Comparison of ENCODE assay signal across 8 cellular contexts in the genomic region with DNA sequence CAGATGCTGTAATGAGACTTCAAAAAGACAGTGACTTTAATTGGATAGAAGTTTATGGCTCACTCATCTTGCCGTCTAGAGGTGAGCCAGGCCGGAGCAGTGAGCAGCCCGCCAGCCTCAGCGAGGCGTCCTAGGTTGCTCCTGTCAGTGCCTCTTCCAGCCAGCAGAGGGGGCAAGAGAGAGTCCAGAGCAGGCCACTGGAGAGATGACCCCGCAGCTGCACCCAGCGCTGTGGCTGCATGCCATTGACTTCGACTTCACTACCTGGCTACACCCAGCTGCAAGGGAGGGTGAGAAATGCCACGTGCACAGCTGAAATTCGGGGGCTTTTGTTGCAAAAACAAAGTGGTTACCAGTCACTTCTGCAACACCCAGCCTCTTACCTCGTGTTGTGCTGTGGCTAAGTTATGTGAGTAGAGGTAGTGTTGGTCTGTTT. TPM values are rescaled to one million over a fixed set of nuclear protein-coding genes. Genes with fewer than 3 reads are reported as not detected.
DNase-seq lines count a peak whose midpoint lies in the region; ATAC-seq and TF ChIP-seq lines count a peak whose summit lies in the region.

No MANE protein-coding gene starts in this region.

- peak; percentile 56 for DNase-seq in DMS153 treated with DMSO at 0.1 percent for 48 hours (lab: John Stamatoyannopoulos, UW; ENCODE audit: unreplicated experiment)
- peak; percentile 84 for DNase-seq in NT2/D1 (ENCODE audit: low read depth, low spot score)
- peak; percentile 60 for DNase-seq in activated T-cell treated with anti-CD3 and anti-CD28 coated beads for 1 hour (ENCODE audit: low read depth)
- DNase-seq in esophagus muscularis mucosa (ENCODE audit: extremely low spot score), result peak; percentile 96
- DNase-seq in natural killer cell treated with Interleukin-12 subunit alpha and Interleukin-12 subunit beta and Interleukin-15 and Interleukin-18, amount 100 ng/mL, for 72 hours (ENCODE audit: low spot score), result peak; percentile 83
- peak; percentile 66 for DNase-seq in stimulated activated naive B cell treated with anti-CD40 and anti-IgM and Interleukin-4, amounts not matched to agents 10 μg/mL and 1 μg/mL and 100 μg/mL, for 72 hours

- intact Hi-C loops in esophagus muscularis mucosa (cut with DNase I), result loop anchor here (1.0 to 10.0 kb wide), 3 partner anchors 80 to 389 kb away; partner anchors contain the start of gene RHEB

- H3K36me3 ChIP-seq in NT2/D1 (ENCODE audit: insufficient read depth, insufficient read length, low read length), result peaks cover 9% of the 10 kb centered on the region
- peaks cover 10 to 56% (median 39%) of the 10 kb centered on the region in 4 donors for H3K36me3 ChIP-seq in esophagus muscularis mucosa

- peak; percentile 94 to 100 (median 97) for TF ChIP-seq CTCF in esophagus muscularis mucosa (IDR thresholded peaks at IDR 0.05)

- no peaks in the 10 kb centered on the region for H3K9me3 Mint-ChIP-seq in natural killer cell treated with Interleukin-12 subunit alpha and Interleukin-12 subunit beta and Interleukin-15 and Interleukin-18, amount 100 ng/mL, for 72 hours
- H3K9me3 Mint-ChIP-seq in stimulated activated naive B cell treated with anti-CD40 and anti-IgM and Interleukin-4, amounts not matched to agents 10 μg/mL and 1 μg/mL and 100 μg/mL, for 72 hours, result no peaks in the 10 kb centered on the region

- ATAC-seq in GM21360 (IDR thresholded peaks at IDR 0.05; ENCODE audit: unreplicated experiment) (peak; percentile 90), HG03575 (IDR thresholded peaks at IDR 0.05; ENCODE audit: extremely low read depth, insufficient number of reproducible peaks, low FRiP score, unreplicated experiment) (peak; percentile 70)
- peak; percentile 90 to 94 for ATAC-seq in natural killer cell treated with Interleukin-12 subunit alpha and Interleukin-12 subunit beta and Interleukin-15 and Interleukin-18, amount 100 ng/mL, for 72 hours
- ATAC-seq in stimulated activated naive B cell treated with anti-CD40 and anti-IgM and Interleukin-4, amounts not matched to agents 10 μg/mL and 1 μg/mL and 100 μg/mL, for 72 hours (replicated peaks), result peak; percentile 99 to 100

- H3K4me1 Mint-ChIP-seq in natural killer cell treated with Interleukin-12 subunit alpha and Interleukin-12 subunit beta and Interleukin-15 and Interleukin-18, amount 100 ng/mL, for 72 hours (ENCODE audit: low read depth in 2 of 2), result peaks cover 8 to 10% of the 10 kb centered on the region in 2 donors
- peaks cover 5 to 6% of the 10 kb centered on the region in 2 donors for H3K4me1 Mint-ChIP-seq in stimulated activated naive B cell treated with anti-CD40 and anti-IgM and Interleukin-4, amounts not matched to agents 10 μg/mL and 1 μg/mL and 100 μg/mL, for 72 hours

- H3K4me3 Mint-ChIP-seq in natural killer cell treated with Interleukin-12 subunit alpha and Interleukin-12 subunit beta and Interleukin-15 and Interleukin-18, amount 100 ng/mL, for 72 hours, result no peak overlapping the region
- no peak overlapping the region for H3K4me3 Mint-ChIP-seq in stimulated activated naive B cell treated with anti-CD40 and anti-IgM and Interleukin-4, amounts not matched to agents 10 μg/mL and 1 μg/mL and 100 μg/mL, for 72 hours

- peak overlapping the region; percentile 71 to 85 (median 78) for H3K27ac ChIP-seq in esophagus muscularis mucosa (replicated peaks in 1 of 4)

- no peak for TF ChIP-seq POLR2A in esophagus muscularis mucosa (IDR thresholded peaks at IDR 0.05; ENCODE audit: low read depth)

- no peak for TF ChIP-seq EP300 in esophagus muscularis mucosa (IDR thresholded peaks at IDR 0.05)

- no peak overlapping the region for H3K4me3 ChIP-seq in NT2/D1 (ENCODE audit: insufficient read length, low read depth)
- H3K4me3 ChIP-seq in esophagus muscularis mucosa, result no peak overlapping the region

- H3K9me3 ChIP-seq in NT2/D1 (ENCODE audit: insufficient read depth, low read length), result no peaks in the 10 kb centered on the region
- no peaks in the 10 kb centered on the region for H3K9me3 ChIP-seq in esophagus muscularis mucosa

- H3K4me1 ChIP-seq in NT2/D1 (ENCODE audit: insufficient read depth, insufficient read length) (peaks cover 6% of the 10 kb centered on the region), esophagus muscularis mucosa (peaks cover 12 to 34% (median 33%) of the 10 kb centered on the region in 4 donors)

- WGBS in esophagus muscularis mucosa, result 12% methylated on average over 7 of the region's 11 CpGs

- H3K36me3 Mint-ChIP-seq in natural killer cell treated with Interleukin-12 subunit alpha and Interleukin-12 subunit beta and Interleukin-15 and Interleukin-18, amount 100 ng/mL, for 72 hours, result peaks cover 11% of the 10 kb centered on the region
- peaks cover 22 to 51% of the 10 kb centered on the region in 2 donors for H3K36me3 Mint-ChIP-seq in stimulated activated naive B cell treated with anti-CD40 and anti-IgM and Interleukin-4, amounts not matched to agents 10 μg/mL and 1 μg/mL and 100 μg/mL, for 72 hours

- H3K27me3 ChIP-seq in NT2/D1 (ENCODE audit: insufficient read depth, insufficient read length) (no peaks in the 10 kb centered on the region), esophagus muscularis mucosa (no peaks in the 10 kb centered on the region)

- H3K9ac ChIP-seq in NT2/D1 (ENCODE audit: insufficient read length, low read depth), result no peak overlapping the region

- H3K27me3 Mint-ChIP-seq in natural killer cell treated with Interleukin-12 subunit alpha and Interleukin-12 subunit beta and Interleukin-15 and Interleukin-18, amount 100 ng/mL, for 72 hours, result no peaks in the 10 kb centered on the region
- no peaks in the 10 kb centered on the region for H3K27me3 Mint-ChIP-seq in stimulated activated naive B cell treated with anti-CD40 and anti-IgM and Interleukin-4, amounts not matched to agents 10 μg/mL and 1 μg/mL and 100 μg/mL, for 72 hours

- no peak overlapping the region for H3K27ac Mint-ChIP-seq in natural killer cell treated with Interleukin-12 subunit alpha and Interleukin-12 subunit beta and Interleukin-15 and Interleukin-18, amount 100 ng/mL, for 72 hours
- no peak overlapping the region for H3K27ac Mint-ChIP-seq in stimulated activated naive B cell treated with anti-CD40 and anti-IgM and Interleukin-4, amounts not matched to agents 10 μg/mL and 1 μg/mL and 100 μg/mL, for 72 hours

RNA-seq across cellular contexts. Expression of gene NUB1, which starts 26.5 kb away (rescaled TPM):
- total RNA-seq in esophagus muscularis mucosa, result 10 to 100 TPM; 45.9 to 59.1 (median 53.0) TPM
- total RNA-seq in natural killer cell treated with Interleukin-12 subunit alpha and Interleukin-12 subunit beta and Interleukin-15 and Interleukin-18, amount 100 ng/mL, for 72 hours, result 10 to 100 TPM; 53.6 to 66.9 TPM

RNA-seq across cellular contexts. Expression of gene WDR86, which starts 41.7 kb away (rescaled TPM):
- total RNA-seq in esophagus muscularis mucosa, result 10 to 100 TPM in 2 of 4 donors, 1 to 10 TPM in 2; 5.4 to 11.8 (median 9.6) TPM
- not detected for total RNA-seq in natural killer cell treated with Interleukin-12 subunit alpha and Interleukin-12 subunit beta and Interleukin-15 and Interleukin-18, amount 100 ng/mL, for 72 hours

Comparison
In these comparisons a context has a peak if more than half of its experiments do, and no peak if none do; other contexts are left out.
1. RNA of gene WDR86, which starts 41.7 kb away (total RNA-seq): 5.4 to 11.8 TPM in esophagus muscularis mucosa; not detected in natural killer cell treated with Interleukin-12 subunit alpha and Interleukin-12 subunit beta and Interleukin-15 and Interleukin-18, amount 100 ng/mL, for 72 hours; every median in the first group is over 4 times any median in the second.
2. Peak in every context shown above with its lines, with median percentiles within 50 percentile points of each other: DNase-seq and ATAC-seq.